Comparison of ENCODE assay signal across 8 cellular contexts in genomic region chr11:122850076-122850631, GRCh38. TPM values are rescaled to one million over a fixed set of nuclear protein-coding genes. Genes with fewer than 3 reads are reported as not detected.
A peak's percentile ranks its signal among the peaks of the same experiment; 100 is the strongest.
DNase-seq lines count a peak whose midpoint lies in the region; ATAC-seq and TF ChIP-seq lines count a peak whose summit lies in the region.

No MANE protein-coding gene starts in this region.

- no TSS peak for BruUV-seq in PC-9 (replicated peaks; lab: Mats Ljungman, UMichigan)

- H3K4me1 Mint-ChIP-seq in brain (peaks cover 43% of the 10 kb centered on the region), neural crest cell (peaks cover 16% of the 10 kb centered on the region), CD14-positive monocyte (peaks cover 35% of the 10 kb centered on the region)

- peak overlapping the region; percentile 45 for H3K27ac ChIP-seq in PC-9

- no peak overlapping the region for H3K4me3 Mint-ChIP-seq in brain
- no peak overlapping the region for H3K4me3 Mint-ChIP-seq in neural crest cell
- no peak overlapping the region for H3K4me3 Mint-ChIP-seq in CD14-positive monocyte

- no peaks in the 10 kb centered on the region for H3K27me3 ChIP-seq in PC-9 (ENCODE audit: insufficient read depth, low read depth)

- H3K36me3 Mint-ChIP-seq in brain (no peaks in the 10 kb centered on the region), neural crest cell (ENCODE audit: low read depth) (no peaks in the 10 kb centered on the region), CD14-positive monocyte (no peaks in the 10 kb centered on the region)

- H3K27me3 Mint-ChIP-seq in brain (peaks cover 2% of the 10 kb centered on the region), neural crest cell (ENCODE audit: low read depth) (no peaks in the 10 kb centered on the region), CD14-positive monocyte (ENCODE audit: low read depth in 3 of 3) (peaks cover 0 to 4% (median 3%) of the 10 kb centered on the region in 3 donors)

- ATAC-seq in GM18868 (IDR thresholded peaks at IDR 0.05; ENCODE audit: unreplicated experiment): no peak

- TF ChIP-seq CTCF in PC-9 (conservative IDR thresholded peaks at IDR 0.05) (no peak), brain (conservative IDR thresholded peaks at IDR 0.05) (no peak), neural crest cell (conservative IDR thresholded peaks at IDR 0.05) (no peak), CD14-positive monocyte (IDR thresholded peaks at IDR 0.05) (no peak)

- H3K79me2 ChIP-seq in PC-9 (ENCODE audit: low read depth): no peaks in the 10 kb centered on the region

- H3K4me1 ChIP-seq in ES-I3 (ENCODE audit: insufficient read depth, low read length): peaks cover 23% of the 10 kb centered on the region
- H3K4me1 ChIP-seq in PC-9 (replicated peaks; ENCODE audit: insufficient read depth): peaks cover 27% of the 10 kb centered on the region

- CTCF ChIA-PET in PC-9 (lab: Charles Lee): interaction anchor here (1.1 kb wide), 1 partner anchor 54 kb away, joined by 3 read pairs; no protein-coding TSS in a partner anchor

- peak overlapping the region; percentile 4; the same call in 1 of the 2 replicates for H3K9ac ChIP-seq in ES-I3 (ENCODE audit: low read depth, low read length)

- H3K4me2 ChIP-seq in PC-9: no peak overlapping the region

- no peaks in the 10 kb centered on the region for H3K9me2 ChIP-seq in PC-9 (ENCODE audit: insufficient read depth)

- H3K9me3 ChIP-seq in ES-I3 (ENCODE audit: control insufficient read depth, insufficient read depth, low read length) (no peaks in the 10 kb centered on the region), PC-9 (ENCODE audit: insufficient read depth, low read depth) (no peaks in the 10 kb centered on the region)

- H2AFZ ChIP-seq in PC-9: 0 out of 2 replicates have a peak overlapping the region, but pooled peaks have one; percentile 6

- peaks cover 2% of the 10 kb centered on the region for H3F3A ChIP-seq in PC-9 (ENCODE audit: insufficient read depth, low read depth)

- H3K27ac Mint-ChIP-seq in brain: peak overlapping the region in 3 of 5 experiments; percentile 11 to 60 (median 49)
- H3K27ac Mint-ChIP-seq in neural crest cell (ENCODE audit: unreplicated experiment): peak overlapping the region; percentile 53
- H3K27ac Mint-ChIP-seq in CD14-positive monocyte: peak overlapping the region in 2 of 7 donors; percentile 8 to 24

- DNase-seq in PC-9 (peak; percentile 22 to 45), neural crest cell (ENCODE audit: low read depth, low spot score) (no peak), CD14-positive monocyte (ENCODE audit: low spot score) (no peak), NCI-H345 (lab: John Stamatoyannopoulos, UW) (no peak), NCI-H2227 treated with DMSO at 0.1 percent for 48 hours (lab: John Stamatoyannopoulos, UW) (no peak)

- H3K36me3 ChIP-seq in ES-I3 (ENCODE audit: insufficient read depth, low read length) (no peaks in the 10 kb centered on the region), PC-9 (ENCODE audit: low read depth) (no peaks in the 10 kb centered on the region)

- no peaks in the 10 kb centered on the region for H3K9me3 Mint-ChIP-seq in brain
- no peaks in the 10 kb centered on the region for H3K9me3 Mint-ChIP-seq in neural crest cell
- peaks cover 0 to 3% (median 0%) of the 10 kb centered on the region in 7 donors for H3K9me3 Mint-ChIP-seq in CD14-positive monocyte

- intact Hi-C loops in PC-9 (cut with micrococcal nuclease; ENCODE audit: unreplicated experiment): no loop called here
- intact Hi-C loops in CD14-positive monocyte (cut with micrococcal nuclease): loop anchor here (5.0 kb wide), 1 partner anchor 53 kb away; no protein-coding TSS in a partner anchor

- H4K20me1 ChIP-seq in PC-9 (ENCODE audit: insufficient read depth): no peaks in the 10 kb centered on the region

- H3K4me3 ChIP-seq in PC-9: no peak overlapping the region

- POLR2A ChIA-PET in PC-9 (lab: Charles Lee; ENCODE audit: unreplicated experiment): interaction anchor here (0.5 to 0.6 kb wide), 3 partner anchors 142 to 1824 kb away, joined by 4 to 9 read pairs (median 5); partner anchors contain the start of gene SPA17

RNA-seq across cellular contexts. Expression of gene CRTAM, which starts 11.9 kb away (rescaled TPM):
- total RNA-seq in PC-9 (2021) (not detected in 2 replicates), neural crest cell (not detected in 2 replicates)
- polyA plus RNA-seq in brain (ENCODE audit: insufficient read depth, low read depth, low replicate concordance) (not detected), CD14-positive monocyte (1 to 10 TPM; 5.2 to 5.5 TPM)

RNA-seq across cellular contexts. Expression of gene JHY, which starts 32.4 kb away (rescaled TPM):
- total RNA-seq in PC-9 (2021): 4.6 and 6.2 TPM in 2 replicates
- 11.8 TPM for polyA plus RNA-seq in brain (ENCODE audit: insufficient read depth, low read depth, low replicate concordance)
- 1.9 and 2.3 TPM in 2 replicates for total RNA-seq in neural crest cell
- under 1 TPM; 0.68 to 0.89 TPM for polyA plus RNA-seq in CD14-positive monocyte

Comparison
In these comparisons a context has a peak if more than half of its experiments do, and no peak if none do; other contexts are left out.
1. DNase-seq: peak in PC-9 (2 of 2); none in neural crest cell (single experiment), CD14-positive monocyte (single experiment), NCI-H345 (single experiment) and NCI-H2227 treated with DMSO at 0.1 percent for 48 hours (single experiment).